ENCODE assay signal across 20 cellular contexts in genomic region chr5:40430112-40430725, GRCh38.
DNase-seq lines count a peak whose midpoint lies in the region; ATAC-seq and TF ChIP-seq lines count a peak whose summit lies in the region.
"Had no signal": no experiment of that assay in that cellular context is flagged by ENCODE, and none has a peak within 500 bp of the region (broad histone marks: within the 10 kb centered on the region; RNA-seq: fewer than 3 reads in every experiment).

No MANE protein-coding gene starts in this region.

- POLR2A ChIA-PET in HEK293 (lab: Yijun Ruan, JAX) (no interaction called here), HEK293T (lab: Yijun Ruan, JAX) (no interaction called here)

- no peak overlapping the region for H3K9ac ChIP-seq in mucosa of rectum (ENCODE audit: low read depth in 1 of 2, low read length in 2 of 2)

- no peak overlapping the region for H3K27ac ChIP-seq in HEK293 (ENCODE audit: extremely low read depth, low read depth, low read length)
- H3K27ac ChIP-seq in mucosa of rectum (ENCODE audit: low read depth in 2 of 2, low read length in 2 of 2): peak overlapping the region; percentile 2 to 61
- H3K27ac ChIP-seq: C4-2B, colonic mucosa, lower lobe of right lung, psoas muscle had no signal

- no peaks in the 10 kb centered on the region for H3K27me3 ChIP-seq in mucosa of rectum (ENCODE audit: control insufficient read depth in 2 of 2, insufficient read depth in 2 of 2, low read length in 2 of 2)
- H3K27me3 ChIP-seq: colonic mucosa had no signal

- H3K36me3 Mint-ChIP-seq in T-helper 2 cell treated with Interferon-gamma antibody and Interleukin-4, amounts not matched to agents 5 μg/mL and 100 μg/mL, for 36 hours (ENCODE audit: low read depth): peaks cover 14% of the 10 kb centered on the region
- H3K36me3 Mint-ChIP-seq in activated T-helper 17 cell treated with anti-CD3 and anti-CD28 coated beads, Interleukin-2, amount 50 U/mL, for 72 hours (ENCODE audit: low read depth): no peaks in the 10 kb centered on the region
- H3K36me3 Mint-ChIP-seq: naive thymus-derived CD8-positive, alpha-beta T cell had no signal

- TF ChIP-seq CTCF in HEK293 (tag by site-specific recombination; IDR thresholded peaks at IDR 0.05): no peak

- H3K27ac Mint-ChIP-seq in T-helper 2 cell treated with Interferon-gamma antibody and Interleukin-4, amounts not matched to agents 5 μg/mL and 100 μg/mL, for 36 hours: peak overlapping the region; percentile 90
- peak overlapping the region; percentile 37 for H3K27ac Mint-ChIP-seq in activated T-helper 17 cell treated with anti-CD3 and anti-CD28 coated beads, Interleukin-2, amount 50 U/mL, for 72 hours
- H3K27ac Mint-ChIP-seq: stimulated activated naive B cell treated with anti-CD40 and anti-IgM and Interleukin-4, amounts not matched to agents 10 μg/mL and 1 μg/mL and 100 μg/mL, for 72 hours had no signal

- DNase-seq in T-helper 2 cell treated with Interferon-gamma antibody and Interleukin-4, amounts not matched to agents 5 μg/mL and 100 μg/mL, for 36 hours (ENCODE audit: low spot score): no peak
- DNase-seq in T-helper 2 cell: no peak
- no peak for DNase-seq in occipital lobe (lab: John Stamatoyannopoulos, UW)
- DNase-seq in DMS79 (lab: John Stamatoyannopoulos, UW): no peak
- DNase-seq in HEK293T (ENCODE audit: extremely low spot score): no peak
- DNase-seq: activated gamma-delta T cell treated with Interleukin-2 at 50 U/mL for 16 hours; colonic mucosa; lower lobe of right lung; naive thymus-derived CD8-positive, alpha-beta T cell; NCI-H2029 treated with DMSO at 0.1 percent for 48 hours; NCI-H510A treated with DMSO at 0.1 percent for 48 hours; psoas muscle; SHP77 treated with DMSO at 0.1 percent for 48 hours; stimulated activated CD4-positive, alpha-beta T cell treated with anti-CD3 and anti-CD28 coated beads, Interleukin-12 subunit alpha, Interleukin-12 subunit beta, amount 100 ng/mL, for 4 hours; stimulated activated naive B cell treated with anti-CD40 and anti-IgM and Interleukin-4, amounts not matched to agents 10 μg/mL and 1 μg/mL and 100 μg/mL, for 72 hours; T1000 had no signal

- ATAC-seq in activated T-helper 17 cell treated with anti-CD3 and anti-CD28 coated beads, Interleukin-2, amount 50 U/mL, for 72 hours (replicated peaks): no peak
- ATAC-seq: naive thymus-derived CD8-positive, alpha-beta T cell had no signal

- peak overlapping the region; percentile 79 for H3K4me3 Mint-ChIP-seq in T-helper 2 cell treated with Interferon-gamma antibody and Interleukin-4, amounts not matched to agents 5 μg/mL and 100 μg/mL, for 36 hours
- H3K4me3 Mint-ChIP-seq in activated T-helper 17 cell treated with anti-CD3 and anti-CD28 coated beads, Interleukin-2, amount 50 U/mL, for 72 hours: peak overlapping the region; percentile 24
- H3K4me3 Mint-ChIP-seq: stimulated activated naive B cell treated with anti-CD40 and anti-IgM and Interleukin-4, amounts not matched to agents 10 μg/mL and 1 μg/mL and 100 μg/mL, for 72 hours had no signal

- peaks cover 16% of the 10 kb centered on the region for H3K9me3 Mint-ChIP-seq in T-helper 2 cell treated with Interferon-gamma antibody and Interleukin-4, amounts not matched to agents 5 μg/mL and 100 μg/mL, for 36 hours
- no peaks in the 10 kb centered on the region for H3K9me3 Mint-ChIP-seq in activated T-helper 17 cell treated with anti-CD3 and anti-CD28 coated beads, Interleukin-2, amount 50 U/mL, for 72 hours

- no peaks in the 10 kb centered on the region for H3K36me3 ChIP-seq in HEK293 (ENCODE audit: control insufficient read depth in 2 of 2, insufficient read depth in 1 of 2, low read length in 2 of 2)
- no peaks in the 10 kb centered on the region for H3K36me3 ChIP-seq in mucosa of rectum (ENCODE audit: control insufficient read depth in 2 of 2, insufficient read depth in 2 of 2, low read length in 2 of 2)
- H3K36me3 ChIP-seq: colonic mucosa, lower lobe of right lung had no signal

- H3K27me3 Mint-ChIP-seq in T-helper 2 cell treated with Interferon-gamma antibody and Interleukin-4, amounts not matched to agents 5 μg/mL and 100 μg/mL, for 36 hours (ENCODE audit: low read depth): no peaks in the 10 kb centered on the region
- H3K27me3 Mint-ChIP-seq in activated T-helper 17 cell treated with anti-CD3 and anti-CD28 coated beads, Interleukin-2, amount 50 U/mL, for 72 hours: no peaks in the 10 kb centered on the region
- H3K27me3 Mint-ChIP-seq: naive thymus-derived CD8-positive, alpha-beta T cell; stimulated activated naive B cell treated with anti-CD40 and anti-IgM and Interleukin-4, amounts not matched to agents 10 μg/mL and 1 μg/mL and 100 μg/mL, for 72 hours had no signal

- H3K4me3 ChIP-seq in HEK293 (ENCODE audit: low read depth, low read length) (no peak overlapping the region), mucosa of rectum (ENCODE audit: low read length in 2 of 2) (no peak overlapping the region)
- H3K4me3 ChIP-seq: colonic mucosa, lower lobe of right lung, psoas muscle had no signal

- H3K4me1 ChIP-seq in HEK293 (ENCODE audit: control insufficient read depth, insufficient read depth, low read length) (no peaks in the 10 kb centered on the region), mucosa of rectum (ENCODE audit: control insufficient read depth in 2 of 2, insufficient read depth in 2 of 2, low read length in 2 of 2) (peaks cover 3 to 14% of the 10 kb centered on the region in 2 donors)
- H3K4me1 ChIP-seq: lower lobe of right lung, psoas muscle had no signal

- peaks cover 59% of the 10 kb centered on the region for H3K4me1 Mint-ChIP-seq in T-helper 2 cell treated with Interferon-gamma antibody and Interleukin-4, amounts not matched to agents 5 μg/mL and 100 μg/mL, for 36 hours (ENCODE audit: low read depth)
- H3K4me1 Mint-ChIP-seq in activated T-helper 17 cell treated with anti-CD3 and anti-CD28 coated beads, Interleukin-2, amount 50 U/mL, for 72 hours: peaks cover 49% of the 10 kb centered on the region

- CTCF ChIA-PET in HEK293 (lab: Yijun Ruan, JAX): interaction anchor here (0.9 kb wide), 1 partner anchor 19 kb away, joined by 3 read pairs; no protein-coding TSS in a partner anchor
- CTCF ChIA-PET in HEK293T (lab: Yijun Ruan, JAX): interaction anchor here (1.3 kb wide), 1 partner anchor 21 kb away, joined by 3 read pairs; no protein-coding TSS in a partner anchor

- H3K9me3 ChIP-seq in HEK293 (ENCODE audit: control insufficient read depth, insufficient read depth, low read depth, low read length) (no peaks in the 10 kb centered on the region), mucosa of rectum (ENCODE audit: control insufficient read depth in 2 of 2, low read length in 2 of 2) (no peaks in the 10 kb centered on the region)
- H3K9me3 ChIP-seq: colonic mucosa, lower lobe of right lung, psoas muscle had no signal

TF ChIP-seq in HEK293, 187 proteins besides CTCF, POLR2A, EP300 and RAD21 (continues in another document):
- TF ChIP-seq ZSCAN5A (tag by site-specific recombination; IDR thresholded peaks at IDR 0.05) (no peak), ZNF157 (tag by site-specific recombination; IDR thresholded peaks at IDR 0.05) (no peak)

TF ChIP-seq in HEK293T, 16 proteins besides CTCF, POLR2A, EP300 and RAD21:
- TF ChIP-seq SUZ12 (IDR thresholded peaks at IDR 0.05) (no peak), NFRKB (IDR thresholded peaks at IDR 0.05) (no peak), HDGF (IDR thresholded peaks at IDR 0.05; ENCODE audit: borderline replicate concordance) (no peak), TARDBP (IDR thresholded peaks at IDR 0.05) (no peak), BHLHE40 (IDR thresholded peaks at IDR 0.05; ENCODE audit: borderline replicate concordance) (no peak), CTBP1 (IDR thresholded peaks at IDR 0.05; ENCODE audit: borderline replicate concordance) (no peak), FOXA1 (IDR thresholded peaks at IDR 0.05) (no peak), FOXK2 (IDR thresholded peaks at IDR 0.05) (no peak), L3MBTL2 (conservative IDR thresholded peaks at IDR 0.05) (no peak), ZNF384 (IDR thresholded peaks at IDR 0.05) (no peak), ARNT (IDR thresholded peaks at IDR 0.05) (no peak), SP1 (IDR thresholded peaks at IDR 0.05) (no peak), LEF1 (IDR thresholded peaks at IDR 0.05; ENCODE audit: borderline replicate concordance) (no peak)
